Comparison of ENCODE assay signal across 26 cellular contexts in the genomic region with DNA sequence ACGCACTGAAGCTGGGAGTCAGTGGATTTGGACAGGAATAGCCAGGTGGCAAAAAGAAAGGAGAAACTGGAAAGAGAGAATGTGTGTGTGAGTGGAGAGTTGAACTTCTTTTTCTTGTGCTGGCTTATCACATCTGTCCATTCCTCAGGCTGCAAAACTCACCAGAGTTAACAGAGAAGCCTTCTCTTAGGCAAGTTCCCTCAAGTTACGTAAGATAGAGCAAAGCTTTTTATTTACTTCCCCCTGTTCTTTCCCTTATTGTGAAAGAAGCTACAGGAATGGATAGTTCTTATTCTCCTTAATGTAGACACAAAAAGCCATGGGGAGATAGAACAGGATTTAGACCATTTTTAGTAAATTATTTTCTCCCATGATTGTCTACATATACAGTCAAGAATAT.
DNase-seq lines count a peak whose midpoint lies in the region; ATAC-seq and TF ChIP-seq lines count a peak whose summit lies in the region.
"Had no signal": no experiment of that assay in that cellular context is flagged by ENCODE, and none has a peak within 500 bp of the region (broad histone marks: within the 10 kb centered on the region; RNA-seq: fewer than 3 reads in every experiment).

No MANE protein-coding gene starts in this region.

- intact Hi-C loops in upper lobe of right lung (cut with DNase I): no loop called here
- intact Hi-C loops in activated T-helper 2 cell treated with anti-CD3 and anti-CD28 coated beads, Interferon-gamma antibody, Interleukin-2, Interleukin-4, amounts not matched to agents 10 μg/mL and 5 μg/mL and 100 μg/mL, durations not matched to agents 14 hours and 24 hours and 36 hours (cut with micrococcal nuclease): no loop called here

- H3K9me3 ChIP-seq in upper lobe of right lung: no peaks in the 10 kb centered on the region
- H3K9me3 ChIP-seq: testis had no signal

- no peak for TF ChIP-seq CTCF in upper lobe of right lung (IDR thresholded peaks at IDR 0.05)

- no peak overlapping the region for H3K4me3 Mint-ChIP-seq in activated T-helper 2 cell treated with anti-CD3 and anti-CD28 coated beads, Interferon-gamma antibody, Interleukin-2, Interleukin-4, amounts not matched to agents 10 μg/mL and 5 μg/mL and 100 μg/mL, durations not matched to agents 14 hours and 24 hours and 36 hours (ENCODE audit: low read depth)
- H3K4me3 Mint-ChIP-seq: activated CD4-positive, alpha-beta T cell treated with anti-CD3 and anti-CD28 coated beads, Interleukin-2, amount 10 ng/mL, durations not matched to agents 24 days and 14 days; brain; CD4-positive, alpha-beta memory T cell; neural crest cell had no signal

- no peaks in the 10 kb centered on the region for H3K36me3 ChIP-seq in upper lobe of right lung

- peak; percentile 64 for ATAC-seq in upper lobe of right lung
- ATAC-seq: PC-3; Right ventricle myocardium inferior; stimulated activated naive CD8-positive, alpha-beta T cell treated with anti-CD3 and anti-CD28 coated beads, Interleukin-15, Interleukin-2, amounts not matched to agents 100 U/mL and 50 U/mL, for 24 hours had no signal

- peaks cover 46% of the 10 kb centered on the region for H3K9me3 Mint-ChIP-seq in activated T-helper 2 cell treated with anti-CD3 and anti-CD28 coated beads, Interferon-gamma antibody, Interleukin-2, Interleukin-4, amounts not matched to agents 10 μg/mL and 5 μg/mL and 100 μg/mL, durations not matched to agents 14 hours and 24 hours and 36 hours
- H3K9me3 Mint-ChIP-seq: activated CD4-positive, alpha-beta T cell treated with anti-CD3 and anti-CD28 coated beads, Interleukin-2, amount 10 ng/mL, durations not matched to agents 24 days and 14 days had no signal

- no peaks in the 10 kb centered on the region for H3K27me3 ChIP-seq in upper lobe of right lung
- H3K27me3 ChIP-seq: testis had no signal

- DNase-seq in SIG-M5 treated with dmso at 0.1 percent for 504 hours (lab: John Stamatoyannopoulos, UW; ENCODE audit: unreplicated experiment): peak; percentile 86
- DNase-seq in SIG-M5 (lab: John Stamatoyannopoulos, UW): no peak
- peak; percentile 75 for DNase-seq in SKM-1 (lab: John Stamatoyannopoulos, UW; ENCODE audit: unreplicated experiment)
- DNase-seq in fibroblast of gingiva (ENCODE audit: low read depth): peak; percentile 13
- no peak for DNase-seq in upper lobe of right lung
- no peak for DNase-seq in activated effector memory CD4-positive, alpha-beta T cell treated with Interleukin-2 at 50 U/mL for 16 hours
- DNase-seq in activated CD4-positive, alpha-beta T cell treated with anti-CD3 and anti-CD28 coated beads, Interleukin-2, amount 50 U/mL, for 1 hour: no peak
- no peak for DNase-seq in activated T-helper 2 cell treated with anti-CD3 and anti-CD28 coated beads, Interferon-gamma antibody, Interleukin-2, Interleukin-4, amounts not matched to agents 10 μg/mL and 5 μg/mL and 100 μg/mL, durations not matched to agents 14 hours and 24 hours and 36 hours (ENCODE audit: low spot score)
- DNase-seq: activated CD4-positive, alpha-beta T cell treated with anti-CD3 and anti-CD28 coated beads, Interleukin-2, amount 10 ng/mL, durations not matched to agents 24 days and 14 days; activated naive CD4-positive, alpha-beta T cell treated with Interleukin-2 at 50 U/mL for 16 hours; activated T-cell treated with anti-CD3 and anti-CD28 coated beads, Interleukin-2, amount 50 U/mL, for 48 hours; CD4-positive, alpha-beta memory T cell; head of caudate nucleus; kidney; NCI-H1436; NCI-H446; NCI-H774; stimulated activated naive CD8-positive, alpha-beta T cell treated with anti-CD3 and anti-CD28 coated beads, Interleukin-15, Interleukin-2, amounts not matched to agents 100 U/mL and 50 U/mL, for 24 hours; SW 1271; T1000; testis had no signal

- no peaks in the 10 kb centered on the region for H3K4me1 ChIP-seq in upper lobe of right lung
- H3K4me1 ChIP-seq: testis had no signal

- H3K27me3 Mint-ChIP-seq in activated T-helper 2 cell treated with anti-CD3 and anti-CD28 coated beads, Interferon-gamma antibody, Interleukin-2, Interleukin-4, amounts not matched to agents 10 μg/mL and 5 μg/mL and 100 μg/mL, durations not matched to agents 14 hours and 24 hours and 36 hours (ENCODE audit: low read depth): no peaks in the 10 kb centered on the region
- H3K27me3 Mint-ChIP-seq: activated CD4-positive, alpha-beta T cell treated with anti-CD3 and anti-CD28 coated beads, Interleukin-2, amount 10 ng/mL, durations not matched to agents 24 days and 14 days; brain; CD4-positive, alpha-beta memory T cell had no signal

- no peak overlapping the region for H3K27ac Mint-ChIP-seq in activated T-helper 2 cell treated with anti-CD3 and anti-CD28 coated beads, Interferon-gamma antibody, Interleukin-2, Interleukin-4, amounts not matched to agents 10 μg/mL and 5 μg/mL and 100 μg/mL, durations not matched to agents 14 hours and 24 hours and 36 hours
- H3K27ac Mint-ChIP-seq: activated CD4-positive, alpha-beta T cell treated with anti-CD3 and anti-CD28 coated beads, Interleukin-2, amount 10 ng/mL, durations not matched to agents 24 days and 14 days; brain; CD4-positive, alpha-beta memory T cell had no signal

- no peak overlapping the region for H3K27ac ChIP-seq in upper lobe of right lung
- H3K27ac ChIP-seq: 22Rv1, testis had no signal

- H3K4me1 Mint-ChIP-seq in activated T-helper 2 cell treated with anti-CD3 and anti-CD28 coated beads, Interferon-gamma antibody, Interleukin-2, Interleukin-4, amounts not matched to agents 10 μg/mL and 5 μg/mL and 100 μg/mL, durations not matched to agents 14 hours and 24 hours and 36 hours (ENCODE audit: low read depth): no peaks in the 10 kb centered on the region
- H3K4me1 Mint-ChIP-seq: activated CD4-positive, alpha-beta T cell treated with anti-CD3 and anti-CD28 coated beads, Interleukin-2, amount 10 ng/mL, durations not matched to agents 24 days and 14 days; brain; CD4-positive, alpha-beta memory T cell had no signal

- H3K4me3 ChIP-seq in upper lobe of right lung: no peak overlapping the region
- H3K4me3 ChIP-seq: testis had no signal

- H3K36me3 Mint-ChIP-seq in activated T-helper 2 cell treated with anti-CD3 and anti-CD28 coated beads, Interferon-gamma antibody, Interleukin-2, Interleukin-4, amounts not matched to agents 10 μg/mL and 5 μg/mL and 100 μg/mL, durations not matched to agents 14 hours and 24 hours and 36 hours (ENCODE audit: low read depth): no peaks in the 10 kb centered on the region
- H3K36me3 Mint-ChIP-seq: brain; CD4-positive, alpha-beta memory T cell had no signal

Comparison
In these comparisons a context has a peak if more than half of its experiments do, and no peak if none do; other contexts are left out.
1. DNase-seq: peak in SIG-M5 treated with dmso at 0.1 percent for 504 hours (single experiment), SKM-1 (single experiment) and fibroblast of gingiva (single experiment); none in SIG-M5 (single experiment), upper lobe of right lung (single experiment), activated effector memory CD4-positive, alpha-beta T cell treated with Interleukin-2 at 50 U/mL for 16 hours (single experiment), activated CD4-positive, alpha-beta T cell treated with anti-CD3 and anti-CD28 coated beads, Interleukin-2, amount 50 U/mL, for 1 hour (single experiment) and activated T-helper 2 cell treated with anti-CD3 and anti-CD28 coated beads, Interferon-gamma antibody, Interleukin-2, Interleukin-4, amounts not matched to agents 10 μg/mL and 5 μg/mL and 100 μg/mL, durations not matched to agents 14 hours and 24 hours and 36 hours (single experiment).